In genomic region chrX:20265726-20266681, GRCh38 we compare ENCODE assay signal across 8 cellular contexts. TPM values are rescaled to one million over a fixed set of nuclear protein-coding genes. Genes with fewer than 3 reads are reported as not detected.
DNase-seq lines count a peak whose midpoint lies in the region; ATAC-seq and TF ChIP-seq lines count a peak whose summit lies in the region.

No MANE protein-coding gene starts in this region.

- H3K27ac Mint-ChIP-seq in activated T-cell treated with anti-CD3 and anti-CD28 coated beads, Interleukin-2, amount 50 U/mL, for 72 hours = peak overlapping the region; percentile 97

- H3K4me3 ChIP-seq in GM08714 (ENCODE audit: low read length) (peak overlapping the region; percentile 97), HAP-1 (peak overlapping the region; percentile 85), neuron (ENCODE audit: low read length) (peak overlapping the region; percentile 61)

- H3K4me1 Mint-ChIP-seq in activated T-cell treated with anti-CD3 and anti-CD28 coated beads, Interleukin-2, amount 50 U/mL, for 72 hours (ENCODE audit: low read depth) = peaks cover 23% of the 10 kb centered on the region

- in situ Hi-C loops in HAP-1 (cut with MboI; ENCODE audit: low sequenced_read_pairs) = no loop called here

- peak overlapping the region; percentile 90 for H3K27ac ChIP-seq in foreskin keratinocyte

- DNase-seq in HAP-1 (ENCODE audit: low spot score in 2 of 2) (peak in 1 of 2 experiments; percentile 49), MV-4-11 (lab: John Stamatoyannopoulos, UW) (peak; percentile 16), foreskin keratinocyte (no peak), omental fat pad (ENCODE audit: low spot score) (no peak), epidermal melanocyte (ENCODE audit: insufficient read length, low spot score) (no peak)
- DNase-seq in activated T-cell treated with anti-CD3 and anti-CD28 coated beads, Interleukin-2, amount 50 U/mL, for 72 hours = peak; percentile 27 to 29

- peaks cover 5 to 6% of the 10 kb centered on the region in 2 donors for H3K36me3 Mint-ChIP-seq in activated T-cell treated with anti-CD3 and anti-CD28 coated beads, Interleukin-2, amount 50 U/mL, for 72 hours (ENCODE audit: insufficient read depth in 2 of 2)

- peak overlapping the region; percentile 89 to 97 for H3K4me3 Mint-ChIP-seq in activated T-cell treated with anti-CD3 and anti-CD28 coated beads, Interleukin-2, amount 50 U/mL, for 72 hours

- H3K4me1 ChIP-seq in HAP-1 = peaks cover 15% of the 10 kb centered on the region
- H3K4me1 ChIP-seq in foreskin keratinocyte = peaks cover 7% of the 10 kb centered on the region
- H3K4me1 ChIP-seq in neuron (ENCODE audit: insufficient read depth, low read length) = peaks cover 16% of the 10 kb centered on the region

- TF ChIP-seq CTCF in foreskin keratinocyte (conservative IDR thresholded peaks at IDR 0.05) = no peak
- TF ChIP-seq CTCF in omental fat pad (IDR thresholded peaks at IDR 0.05) = no peak

- H3K27me3 ChIP-seq in HAP-1 (ENCODE audit: low read depth) (no peaks in the 10 kb centered on the region; the same call in 1 of the 2 replicates), foreskin keratinocyte (no peaks in the 10 kb centered on the region), neuron (ENCODE audit: insufficient read depth, low read length) (peaks cover 8% of the 10 kb centered on the region)

- H3K36me3 ChIP-seq in HAP-1 (replicated peaks) (no peaks in the 10 kb centered on the region), neuron (ENCODE audit: insufficient read depth, low read length) (no peaks in the 10 kb centered on the region)

- H2AFZ ChIP-seq in neuron (ENCODE audit: low read depth, low read length) = no peak overlapping the region

- H3K27me3 Mint-ChIP-seq in activated T-cell treated with anti-CD3 and anti-CD28 coated beads, Interleukin-2, amount 50 U/mL, for 72 hours (ENCODE audit: low read depth) = peaks cover 7% of the 10 kb centered on the region

- no peaks in the 10 kb centered on the region for H3K9me3 Mint-ChIP-seq in activated T-cell treated with anti-CD3 and anti-CD28 coated beads, Interleukin-2, amount 50 U/mL, for 72 hours

- peak; percentile 18 to 19 for ATAC-seq in activated T-cell treated with anti-CD3 and anti-CD28 coated beads, Interleukin-2, amount 50 U/mL, for 72 hours (replicated peaks in 1 of 2)
- peak; percentile 37 for ATAC-seq in foreskin keratinocyte
- no peak for ATAC-seq in omental fat pad (ENCODE audit: low FRiP score)

- H3K9me3 ChIP-seq in HAP-1 = no peaks in the 10 kb centered on the region
- H3K9me3 ChIP-seq in neuron (ENCODE audit: low read length) = no peaks in the 10 kb centered on the region

RNA-seq across cellular contexts. Expression of gene RPS6KA3, which starts 0.7 kb away (rescaled TPM):
- total RNA-seq in activated T-cell treated with anti-CD3 and anti-CD28 coated beads, Interleukin-2, amount 50 U/mL, for 72 hours = 10 to 100 TPM; 49.4 to 54.4 TPM
- 30.5 and 34.6 TPM in 2 replicates for total RNA-seq in foreskin keratinocyte
- 10.8 and 11.0 TPM in 2 replicates for polyA plus RNA-seq in foreskin keratinocyte
- 10 to 100 TPM; 39.5 to 90.3 (median 55.1) TPM for total RNA-seq in omental fat pad

Comparison
In these comparisons a context has a peak if more than half of its experiments do, and no peak if none do; other contexts are left out.
1. DNase-seq: peak in MV-4-11 (single experiment) and activated T-cell treated with anti-CD3 and anti-CD28 coated beads, Interleukin-2, amount 50 U/mL, for 72 hours (2 of 2); none in foreskin keratinocyte (0 of 2), omental fat pad (single experiment) and epidermal melanocyte (single experiment).
2. Peak in every context shown above with its lines, with median percentiles within 50 percentile points of each other: H3K4me3 ChIP-seq.